Comparison of ENCODE assay signal across 18 cellular contexts in the genomic region with DNA sequence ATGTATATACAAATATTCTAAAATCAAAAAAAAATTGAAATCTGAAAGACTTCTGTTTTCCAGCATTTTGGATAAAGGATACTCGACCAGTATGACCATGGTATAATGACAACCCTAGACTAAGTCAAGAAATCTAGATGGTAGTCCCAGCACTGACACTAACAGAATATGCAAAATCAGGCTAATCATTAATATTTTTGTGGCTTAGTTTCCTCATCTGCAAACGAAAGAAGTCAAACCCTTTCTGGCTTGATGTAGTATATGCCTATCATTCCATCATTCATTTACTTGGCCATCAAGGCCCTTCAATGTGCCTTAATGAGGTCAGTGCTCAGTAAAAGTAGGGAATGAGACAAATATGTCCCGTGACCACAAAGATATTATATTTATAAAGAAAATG.
"Had no signal": no experiment of that assay in that cellular context is flagged by ENCODE, and none has a peak within 500 bp of the region (broad histone marks: within the 10 kb centered on the region; RNA-seq: fewer than 3 reads in every experiment).

No MANE protein-coding gene starts in this region.

- H3K4me3 ChIP-seq: gastroesophageal sphincter, heart left ventricle, right atrium auricular region, tibial artery had no signal

- H3K27me3 ChIP-seq: gastroesophageal sphincter, heart left ventricle, right atrium auricular region, tibial artery had no signal

- DNase-seq: activated CD4-positive, alpha-beta T cell treated with anti-CD3 and anti-CD28 coated beads for 36 hours; activated CD4-positive, alpha-beta T cell treated with anti-CD3 and anti-CD28 coated beads, Interleukin-2, amount 50 U/mL, for 48 hours; activated gamma-delta T cell treated with Interleukin-2 at 50 U/mL for 16 hours; effector CD4-positive, alpha-beta T cell; heart left ventricle; kidney; midbrain; nephron progenitor cell; occipital lobe; stimulated activated CD4-positive, alpha-beta T cell treated with anti-CD3 and anti-CD28 coated beads, Interleukin-2, amount 100 ng/mL, for 24 hours; stimulated activated naive CD8-positive, alpha-beta T cell treated with anti-CD3 and anti-CD28 coated beads, Interleukin-15, Interleukin-2, amounts not matched to agents 100 U/mL and 50 U/mL, for 24 hours; substantia nigra; tibial artery had no signal

- FAIRE-seq: kidney had no signal

- H3K4me1 ChIP-seq: gastroesophageal sphincter had no signal

- ATAC-seq: activated CD4-positive, alpha-beta T cell treated with anti-CD3 and anti-CD28 coated beads for 36 hours; activated naive CD4-positive, alpha-beta T cell treated with anti-CD3 and anti-CD28 coated beads, Interleukin-2, amount 50 U/mL, for 72 hours; left lobe of liver; stimulated activated naive CD8-positive, alpha-beta T cell treated with anti-CD3 and anti-CD28 coated beads, Interleukin-15, Interleukin-2, amounts not matched to agents 100 U/mL and 50 U/mL, for 24 hours; WTC11 had no signal

- H3K27ac ChIP-seq: gastroesophageal sphincter, heart left ventricle, right atrium auricular region, tibial artery had no signal

- H3K36me3 ChIP-seq: gastroesophageal sphincter, heart left ventricle, right atrium auricular region, tibial artery had no signal

- H3K9me3 ChIP-seq: gastroesophageal sphincter, heart left ventricle, right atrium auricular region, tibial artery had no signal
